Comparison of ENCODE assay signal across 8 cellular contexts in the genomic region with DNA sequence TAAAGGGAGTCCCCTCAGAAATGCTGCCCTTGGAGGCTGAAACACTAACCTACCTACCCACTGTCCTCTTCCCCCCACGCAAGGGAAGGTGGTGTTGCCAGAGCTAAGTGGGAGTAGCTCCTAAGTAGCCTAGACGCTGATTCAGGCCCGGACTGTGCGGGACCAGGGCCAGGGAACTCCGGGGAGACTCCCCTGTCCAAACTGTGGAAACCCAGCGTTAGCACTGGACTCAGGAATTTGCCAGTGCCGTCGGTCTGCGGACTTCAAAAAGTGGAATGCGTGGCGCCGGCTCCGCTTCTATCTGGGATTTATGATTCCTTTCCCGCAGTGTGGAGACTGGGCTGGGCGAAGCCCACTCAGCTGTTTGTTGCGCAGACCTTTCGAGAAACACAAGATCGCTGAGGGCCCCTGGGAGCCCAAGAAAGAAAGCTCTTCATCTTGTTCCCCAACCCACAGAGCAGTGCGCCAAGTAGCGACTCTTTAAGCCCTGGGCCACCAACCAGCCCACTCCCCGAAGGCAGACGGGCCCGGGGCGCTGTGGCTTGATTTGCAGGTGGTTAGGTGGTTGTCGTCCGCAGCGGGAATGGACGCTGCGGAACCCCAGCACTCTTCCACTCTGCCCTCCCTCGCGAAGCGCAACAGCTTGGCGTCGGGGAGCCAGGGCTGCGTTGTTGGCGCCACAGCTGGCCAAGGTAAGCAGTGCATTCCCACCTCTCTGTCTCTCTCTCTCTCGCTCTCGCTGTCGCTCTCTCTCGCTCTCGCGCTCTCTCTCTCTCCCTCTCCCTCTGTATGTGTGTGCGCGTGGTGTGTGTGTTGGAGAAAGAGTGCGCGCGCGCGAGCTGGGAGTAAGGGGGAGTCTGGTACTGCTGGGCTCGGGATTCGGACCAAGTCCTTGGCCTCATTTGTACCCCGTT. TPM values are rescaled to one million over a fixed set of nuclear protein-coding genes. Genes with fewer than 3 reads are reported as not detected.
A peak's percentile ranks its signal among the peaks of the same experiment; 100 is the strongest.
DNase-seq lines count a peak whose midpoint lies in the region; ATAC-seq, FAIRE-seq and TF ChIP-seq lines count a peak whose summit lies in the region.

No MANE protein-coding gene starts in this region.

- no peaks in the 10 kb centered on the region for H3K36me3 Mint-ChIP-seq in activated T-cell treated with anti-CD3 and anti-CD28 coated beads, Interleukin-2, amount 50 U/mL, for 24 hours (ENCODE audit: low read depth)
- H3K36me3 Mint-ChIP-seq in neural crest cell (ENCODE audit: low read depth): no peaks in the 10 kb centered on the region
- H3K36me3 Mint-ChIP-seq in stimulated activated naive CD8-positive, alpha-beta T cell treated with anti-CD3 and anti-CD28 coated beads, Interleukin-15, Interleukin-2, amounts not matched to agents 100 ng/mL and 50 ng/mL, for 24 hours (ENCODE audit: low read depth): no peaks in the 10 kb centered on the region

- TF ChIP-seq POLR2A in H54 (IDR thresholded peaks at IDR 0.05; ENCODE audit: low read depth, low read length): no peak

- no peaks in the 10 kb centered on the region for H3K9me3 Mint-ChIP-seq in activated T-cell treated with anti-CD3 and anti-CD28 coated beads, Interleukin-2, amount 50 U/mL, for 24 hours
- no peaks in the 10 kb centered on the region for H3K9me3 Mint-ChIP-seq in neural crest cell
- H3K9me3 Mint-ChIP-seq in stimulated activated naive CD8-positive, alpha-beta T cell treated with anti-CD3 and anti-CD28 coated beads, Interleukin-15, Interleukin-2, amounts not matched to agents 100 ng/mL and 50 ng/mL, for 24 hours: no peaks in the 10 kb centered on the region

- peak; percentile 81 for DNase-seq in NCI-H460 (ENCODE audit: extremely low read depth, low read depth)
- DNase-seq in activated T-cell treated with anti-CD3 and anti-CD28 coated beads, Interleukin-2, amount 50 U/mL, for 24 hours: peak; percentile 73
- peak; percentile 40 for DNase-seq in fibroblast of mammary gland (ENCODE audit: low read depth)
- no peak for DNase-seq in neural crest cell (ENCODE audit: low read depth, low spot score)
- DNase-seq in H54 (ENCODE audit: insufficient read length, low spot score): no peak

- ATAC-seq in GM18520 (IDR thresholded peaks at IDR 0.05; ENCODE audit: unreplicated experiment) (peak; percentile 91), HG03039 (IDR thresholded peaks at IDR 0.05; ENCODE audit: unreplicated experiment) (peak; percentile 82)

- peak overlapping the region; percentile 68 for H3K27ac Mint-ChIP-seq in activated T-cell treated with anti-CD3 and anti-CD28 coated beads, Interleukin-2, amount 50 U/mL, for 24 hours
- H3K27ac Mint-ChIP-seq in neural crest cell (ENCODE audit: unreplicated experiment): no peak overlapping the region
- peak overlapping the region; percentile 32 for H3K27ac Mint-ChIP-seq in stimulated activated naive CD8-positive, alpha-beta T cell treated with anti-CD3 and anti-CD28 coated beads, Interleukin-15, Interleukin-2, amounts not matched to agents 100 ng/mL and 50 ng/mL, for 24 hours

- peak overlapping the region; percentile 81 for H3K4me3 Mint-ChIP-seq in activated T-cell treated with anti-CD3 and anti-CD28 coated beads, Interleukin-2, amount 50 U/mL, for 24 hours
- peak overlapping the region; percentile 84 for H3K4me3 Mint-ChIP-seq in neural crest cell
- peak overlapping the region; percentile 88 for H3K4me3 Mint-ChIP-seq in stimulated activated naive CD8-positive, alpha-beta T cell treated with anti-CD3 and anti-CD28 coated beads, Interleukin-15, Interleukin-2, amounts not matched to agents 100 ng/mL and 50 ng/mL, for 24 hours

- no peak overlapping the region for H3K4me3 ChIP-seq in fibroblast of mammary gland (ENCODE audit: control insufficient read depth, low read depth, low read length)

- H3K27me3 Mint-ChIP-seq in activated T-cell treated with anti-CD3 and anti-CD28 coated beads, Interleukin-2, amount 50 U/mL, for 24 hours: peaks cover 82% of the 10 kb centered on the region
- H3K27me3 Mint-ChIP-seq in neural crest cell (ENCODE audit: low read depth): peaks cover 94% of the 10 kb centered on the region
- peaks cover 25% of the 10 kb centered on the region for H3K27me3 Mint-ChIP-seq in stimulated activated naive CD8-positive, alpha-beta T cell treated with anti-CD3 and anti-CD28 coated beads, Interleukin-15, Interleukin-2, amounts not matched to agents 100 ng/mL and 50 ng/mL, for 24 hours

- no peak for FAIRE-seq in H54 (lab: Jason Lieb, UNC)

- peaks cover 29% of the 10 kb centered on the region for H3K4me1 Mint-ChIP-seq in activated T-cell treated with anti-CD3 and anti-CD28 coated beads, Interleukin-2, amount 50 U/mL, for 24 hours (ENCODE audit: low read depth)
- H3K4me1 Mint-ChIP-seq in neural crest cell: peaks cover 16% of the 10 kb centered on the region
- H3K4me1 Mint-ChIP-seq in stimulated activated naive CD8-positive, alpha-beta T cell treated with anti-CD3 and anti-CD28 coated beads, Interleukin-15, Interleukin-2, amounts not matched to agents 100 ng/mL and 50 ng/mL, for 24 hours (ENCODE audit: low read depth): peaks cover 23% of the 10 kb centered on the region

- TF ChIP-seq CTCF in fibroblast of mammary gland (conservative IDR thresholded peaks at IDR 0.05; ENCODE audit: control insufficient read depth, insufficient read depth, low read depth, low read length) (peak; percentile 21), neural crest cell (conservative IDR thresholded peaks at IDR 0.05) (peak; percentile 56)

RNA-seq across cellular contexts. Expression of gene TMEM255A, which starts 2.0 kb away (rescaled TPM):
- 0.07 TPM in 1 of 2 replicates, not detected in the other for total RNA-seq in NCI-H460 (2014; rRNA removed; shearing (Covaris generic))
- polyA plus RNA-seq in NCI-H460 (2014; cell fraction: nucleus; rRNA removed): not detected in 2 replicates
- total RNA-seq in neural crest cell: 0.70 and 0.91 TPM in 2 replicates

RNA-seq across cellular contexts. Expression of gene ATP1B4, which starts 52.7 kb away (rescaled TPM):
- total RNA-seq in NCI-H460 (2014; rRNA removed; shearing (Covaris generic)): not detected in 2 replicates
- not detected in 2 replicates for polyA plus RNA-seq in NCI-H460 (2014; cell fraction: nucleus; rRNA removed)
- total RNA-seq in neural crest cell: not detected in 2 replicates

RNA-seq across cellular contexts. Expression of gene ZBTB33, which starts 58.6 kb away (rescaled TPM):
- 21.9 and 24.4 TPM in 2 replicates for total RNA-seq in NCI-H460 (2014; rRNA removed; shearing (Covaris generic))
- 13.2 and 19.7 TPM in 2 replicates for polyA plus RNA-seq in NCI-H460 (2014; cell fraction: nucleus; rRNA removed)
- 28.4 and 28.6 TPM in 2 replicates for total RNA-seq in neural crest cell

Comparison
In these comparisons a context has a peak if more than half of its experiments do, and no peak if none do; other contexts are left out.
1. DNase-seq: peak in NCI-H460 (single experiment), activated T-cell treated with anti-CD3 and anti-CD28 coated beads, Interleukin-2, amount 50 U/mL, for 24 hours (single experiment) and fibroblast of mammary gland (single experiment); none in neural crest cell (single experiment) and H54 (single experiment).
2. Peak in every context shown above with its lines, with median percentiles within 50 percentile points of each other: H3K4me3 Mint-ChIP-seq.